ENCODE assay signal across 1 cellular context in the genomic region with DNA sequence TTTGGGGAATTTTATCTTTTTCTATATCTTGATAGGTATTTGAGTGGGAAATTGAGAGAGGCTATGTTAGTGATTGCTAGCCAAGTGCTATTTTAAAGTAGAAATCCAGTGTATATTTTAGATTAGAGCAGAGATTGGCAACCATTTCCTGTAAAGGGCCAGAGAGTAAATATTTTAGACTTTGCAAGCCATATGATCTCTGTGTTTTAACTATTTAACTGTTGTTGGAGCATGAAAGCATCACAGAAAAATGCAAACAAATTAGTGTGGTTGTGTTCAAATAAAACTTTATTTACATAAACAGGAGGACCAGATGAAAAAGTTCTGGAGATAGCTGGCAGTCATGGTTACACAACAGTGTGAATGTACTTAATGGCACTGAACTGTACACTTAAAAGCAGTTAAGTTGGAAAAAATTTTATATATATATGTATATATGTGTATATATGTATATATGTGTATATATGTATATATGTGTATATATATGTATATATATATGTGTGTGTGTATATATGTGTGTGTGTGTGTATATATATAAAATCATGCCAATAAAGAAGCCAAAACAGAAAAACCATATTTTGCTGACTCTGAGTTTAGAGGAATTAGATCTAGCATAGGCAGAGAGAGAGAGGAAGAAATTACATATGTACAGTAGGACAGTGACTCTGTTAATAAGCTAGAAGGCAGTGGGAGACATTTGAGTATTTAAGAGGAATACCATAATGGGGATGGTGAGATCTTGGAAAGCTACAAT.
TF ChIP-seq lines count a peak whose summit lies in the region.

No MANE protein-coding gene starts in this region.

TF ChIP-seq in HepG2, 621 proteins besides CTCF, POLR2A, EP300 and RAD21 (continued from another document and continues in another):
- TF ChIP-seq SIX1 (CRISPR knock-in tag; IDR thresholded peaks at IDR 0.05; ENCODE audit: borderline replicate concordance) (peak; percentile 47; the same call in 1 of the 2 replicates), MYNN (CRISPR knock-in tag; IDR thresholded peaks at IDR 0.05; ENCODE audit: low read depth) (no peak), CREM (IDR thresholded peaks at IDR 0.05) (peak; percentile 51), CREM (CRISPR knock-in tag; IDR thresholded peaks at IDR 0.05) (no peak), ZFP62 (CRISPR knock-in tag; IDR thresholded peaks at IDR 0.05) (no peak), ZNF605 (CRISPR knock-in tag; IDR thresholded peaks at IDR 0.05) (no peak), ZNF253 (CRISPR knock-in tag; IDR thresholded peaks at IDR 0.05; ENCODE audit: borderline replicate concordance) (no peak), ZNF570 (CRISPR knock-in tag; IDR thresholded peaks at IDR 0.05; ENCODE audit: borderline replicate concordance) (no peak), ZNF510 (CRISPR knock-in tag; IDR thresholded peaks at IDR 0.05; ENCODE audit: low read depth) (no peak), ZNF577 (CRISPR knock-in tag; IDR thresholded peaks at IDR 0.05; ENCODE audit: borderline replicate concordance, low read depth) (no peak), ZNF644 (CRISPR knock-in tag; IDR thresholded peaks at IDR 0.05; ENCODE audit: low read depth) (no peak), SOX6 (IDR thresholded peaks at IDR 0.05) (no peak), SOX6 (CRISPR knock-in tag; IDR thresholded peaks at IDR 0.05) (peak; percentile 42; the same call in 1 of the 2 replicates), ZNF335 (CRISPR knock-in tag; IDR thresholded peaks at IDR 0.05) (no peak), FOXP1 (IDR thresholded peaks at IDR 0.05) (no peak), FOXP1 (CRISPR knock-in tag; IDR thresholded peaks at IDR 0.05) (peak; percentile 55; the same call in 1 of the 2 replicates), ZNF282 (IDR thresholded peaks at IDR 0.05; ENCODE audit: partially characterized antibody) (no peak), ZNF777 (CRISPR knock-in tag; IDR thresholded peaks at IDR 0.05) (no peak), ZNF33A (CRISPR knock-in tag; IDR thresholded peaks at IDR 0.05; ENCODE audit: borderline replicate concordance) (no peak), BCL6 (CRISPR knock-in tag; IDR thresholded peaks at IDR 0.05) (peak; percentile 46; the same call in 1 of the 2 replicates), SOX5 (CRISPR knock-in tag; IDR thresholded peaks at IDR 0.05; ENCODE audit: borderline replicate concordance) (peak; percentile 45; the same call in 1 of the 2 replicates), ZNF234 (CRISPR knock-in tag; conservative IDR thresholded peaks at IDR 0.05) (no peak), THAP11 (CRISPR knock-in tag; IDR thresholded peaks at IDR 0.05) (no peak), FOSL1 (CRISPR knock-in tag; IDR thresholded peaks at IDR 0.05; ENCODE audit: borderline replicate concordance) (no peak), MIXL1 (CRISPR knock-in tag; IDR thresholded peaks at IDR 0.05) (peak; percentile 62; the same call in 1 of the 2 replicates), NCOA2 (CRISPR knock-in tag; IDR thresholded peaks at IDR 0.05) (peak; percentile 78), POLR2G (IDR thresholded peaks at IDR 0.05; ENCODE audit: low read depth, low read length) (no peak), ZFP82 (CRISPR knock-in tag; IDR thresholded peaks at IDR 0.05; ENCODE audit: borderline replicate concordance) (no peak), GFI1 (CRISPR knock-in tag; IDR thresholded peaks at IDR 0.05; ENCODE audit: borderline replicate concordance) (0 out of 2 replicates have a peak, but pooled peaks have one; percentile 35), RARA (CRISPR knock-in tag; IDR thresholded peaks at IDR 0.05) (peak; percentile 19; the same call in 1 of the 2 replicates), SATB2 (CRISPR knock-in tag; IDR thresholded peaks at IDR 0.05) (no peak), ZNF263 (CRISPR knock-in tag; IDR thresholded peaks at IDR 0.05) (no peak), NFIC (IDR thresholded peaks at IDR 0.05; ENCODE audit: low read length) (peak; percentile 67; the same call in 1 of the 2 replicates), SMAD3 (CRISPR knock-in tag; IDR thresholded peaks at IDR 0.05) (0 out of 2 replicates have a peak, but pooled peaks have one; percentile 36), HMG20A (CRISPR knock-in tag; IDR thresholded peaks at IDR 0.05; ENCODE audit: borderline replicate concordance) (peak; percentile 46; the same call in 1 of the 2 replicates), ERF (CRISPR knock-in tag; IDR thresholded peaks at IDR 0.05) (no peak), ZNF776 (CRISPR knock-in tag; IDR thresholded peaks at IDR 0.05) (no peak)
- TF ChIP-seq, protein P1, sequence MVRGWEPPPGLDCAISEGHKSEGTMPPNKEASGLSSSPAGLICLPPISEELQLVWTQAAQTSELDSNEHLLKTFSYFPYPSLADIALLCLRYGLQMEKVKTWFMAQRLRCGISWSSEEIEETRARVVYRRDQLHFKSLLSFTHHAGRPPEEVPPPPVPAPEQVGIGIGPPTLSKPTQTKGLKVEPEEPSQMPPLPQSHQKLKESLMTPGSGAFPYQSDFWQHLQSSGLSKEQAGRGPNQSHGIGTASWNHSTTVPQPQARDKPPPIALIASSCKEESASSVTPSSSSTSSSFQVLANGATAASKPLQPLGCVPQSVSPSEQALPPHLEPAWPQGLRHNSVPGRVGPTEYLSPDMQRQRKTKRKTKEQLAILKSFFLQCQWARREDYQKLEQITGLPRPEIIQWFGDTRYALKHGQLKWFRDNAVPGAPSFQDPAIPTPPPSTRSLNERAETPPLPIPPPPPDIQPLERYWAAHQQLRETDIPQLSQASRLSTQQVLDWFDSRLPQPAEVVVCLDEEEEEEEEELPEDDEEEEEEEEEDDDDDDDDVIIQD (CRISPR knock-in tag; IDR thresholded peaks at IDR 0.05; ENCODE audit: low read depth): no peak
- TF ChIP-seq, protein P2, sequence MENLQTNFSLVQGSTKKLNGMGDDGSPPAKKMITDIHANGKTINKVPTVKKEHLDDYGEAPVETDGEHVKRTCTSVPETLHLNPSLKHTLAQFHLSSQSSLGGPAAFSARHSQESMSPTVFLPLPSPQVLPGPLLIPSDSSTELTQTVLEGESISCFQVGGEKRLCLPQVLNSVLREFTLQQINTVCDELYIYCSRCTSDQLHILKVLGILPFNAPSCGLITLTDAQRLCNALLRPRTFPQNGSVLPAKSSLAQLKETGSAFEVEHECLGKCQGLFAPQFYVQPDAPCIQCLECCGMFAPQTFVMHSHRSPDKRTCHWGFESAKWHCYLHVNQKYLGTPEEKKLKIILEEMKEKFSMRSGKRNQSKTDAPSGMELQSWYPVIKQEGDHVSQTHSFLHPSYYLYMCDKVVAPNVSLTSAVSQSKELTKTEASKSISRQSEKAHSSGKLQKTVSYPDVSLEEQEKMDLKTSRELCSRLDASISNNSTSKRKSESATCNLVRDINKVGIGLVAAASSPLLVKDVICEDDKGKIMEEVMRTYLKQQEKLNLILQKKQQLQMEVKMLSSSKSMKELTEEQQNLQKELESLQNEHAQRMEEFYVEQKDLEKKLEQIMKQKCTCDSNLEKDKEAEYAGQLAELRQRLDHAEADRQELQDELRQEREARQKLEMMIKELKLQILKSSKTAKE (CRISPR knock-in tag; IDR thresholded peaks at IDR 0.05; ENCODE audit: borderline replicate concordance): no peak
- TF ChIP-seq, protein P3, sequence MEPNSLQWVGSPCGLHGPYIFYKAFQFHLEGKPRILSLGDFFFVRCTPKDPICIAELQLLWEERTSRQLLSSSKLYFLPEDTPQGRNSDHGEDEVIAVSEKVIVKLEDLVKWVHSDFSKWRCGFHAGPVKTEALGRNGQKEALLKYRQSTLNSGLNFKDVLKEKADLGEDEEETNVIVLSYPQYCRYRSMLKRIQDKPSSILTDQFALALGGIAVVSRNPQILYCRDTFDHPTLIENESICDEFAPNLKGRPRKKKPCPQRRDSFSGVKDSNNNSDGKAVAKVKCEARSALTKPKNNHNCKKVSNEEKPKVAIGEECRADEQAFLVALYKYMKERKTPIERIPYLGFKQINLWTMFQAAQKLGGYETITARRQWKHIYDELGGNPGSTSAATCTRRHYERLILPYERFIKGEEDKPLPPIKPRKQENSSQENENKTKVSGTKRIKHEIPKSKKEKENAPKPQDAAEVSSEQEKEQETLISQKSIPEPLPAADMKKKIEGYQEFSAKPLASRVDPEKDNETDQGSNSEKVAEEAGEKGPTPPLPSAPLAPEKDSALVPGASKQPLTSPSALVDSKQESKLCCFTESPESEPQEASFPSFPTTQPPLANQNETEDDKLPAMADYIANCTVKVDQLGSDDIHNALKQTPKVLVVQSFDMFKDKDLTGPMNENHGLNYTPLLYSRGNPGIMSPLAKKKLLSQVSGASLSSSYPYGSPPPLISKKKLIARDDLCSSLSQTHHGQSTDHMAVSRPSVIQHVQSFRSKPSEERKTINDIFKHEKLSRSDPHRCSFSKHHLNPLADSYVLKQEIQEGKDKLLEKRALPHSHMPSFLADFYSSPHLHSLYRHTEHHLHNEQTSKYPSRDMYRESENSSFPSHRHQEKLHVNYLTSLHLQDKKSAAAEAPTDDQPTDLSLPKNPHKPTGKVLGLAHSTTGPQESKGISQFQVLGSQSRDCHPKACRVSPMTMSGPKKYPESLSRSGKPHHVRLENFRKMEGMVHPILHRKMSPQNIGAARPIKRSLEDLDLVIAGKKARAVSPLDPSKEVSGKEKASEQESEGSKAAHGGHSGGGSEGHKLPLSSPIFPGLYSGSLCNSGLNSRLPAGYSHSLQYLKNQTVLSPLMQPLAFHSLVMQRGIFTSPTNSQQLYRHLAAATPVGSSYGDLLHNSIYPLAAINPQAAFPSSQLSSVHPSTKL (CRISPR knock-in tag; IDR thresholded peaks at IDR 0.05): peak; percentile 75
- TF ChIP-seq, protein P4, sequence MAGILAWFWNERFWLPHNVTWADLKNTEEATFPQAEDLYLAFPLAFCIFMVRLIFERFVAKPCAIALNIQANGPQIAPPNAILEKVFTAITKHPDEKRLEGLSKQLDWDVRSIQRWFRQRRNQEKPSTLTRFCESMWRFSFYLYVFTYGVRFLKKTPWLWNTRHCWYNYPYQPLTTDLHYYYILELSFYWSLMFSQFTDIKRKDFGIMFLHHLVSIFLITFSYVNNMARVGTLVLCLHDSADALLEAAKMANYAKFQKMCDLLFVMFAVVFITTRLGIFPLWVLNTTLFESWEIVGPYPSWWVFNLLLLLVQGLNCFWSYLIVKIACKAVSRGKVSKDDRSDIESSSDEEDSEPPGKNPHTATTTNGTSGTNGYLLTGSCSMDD (CRISPR knock-in tag; IDR thresholded peaks at IDR 0.05): no peak
- TF ChIP-seq, protein P5, sequence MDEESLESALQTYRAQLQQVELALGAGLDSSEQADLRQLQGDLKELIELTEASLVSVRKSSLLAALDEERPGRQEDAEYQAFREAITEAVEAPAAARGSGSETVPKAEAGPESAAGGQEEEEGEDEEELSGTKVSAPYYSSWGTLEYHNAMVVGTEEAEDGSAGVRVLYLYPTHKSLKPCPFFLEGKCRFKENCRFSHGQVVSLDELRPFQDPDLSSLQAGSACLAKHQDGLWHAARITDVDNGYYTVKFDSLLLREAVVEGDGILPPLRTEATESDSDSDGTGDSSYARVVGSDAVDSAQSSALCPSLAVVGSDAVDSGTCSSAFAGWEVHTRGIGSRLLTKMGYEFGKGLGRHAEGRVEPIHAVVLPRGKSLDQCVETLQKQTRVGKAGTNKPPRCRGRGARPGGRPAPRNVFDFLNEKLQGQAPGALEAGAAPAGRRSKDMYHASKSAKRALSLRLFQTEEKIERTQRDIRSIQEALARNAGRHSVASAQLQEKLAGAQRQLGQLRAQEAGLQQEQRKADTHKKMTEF (CRISPR knock-in tag; IDR thresholded peaks at IDR 0.05): 0 out of 2 replicates have a peak, but pooled peaks have one; percentile 27
- TF ChIP-seq, protein P6, sequence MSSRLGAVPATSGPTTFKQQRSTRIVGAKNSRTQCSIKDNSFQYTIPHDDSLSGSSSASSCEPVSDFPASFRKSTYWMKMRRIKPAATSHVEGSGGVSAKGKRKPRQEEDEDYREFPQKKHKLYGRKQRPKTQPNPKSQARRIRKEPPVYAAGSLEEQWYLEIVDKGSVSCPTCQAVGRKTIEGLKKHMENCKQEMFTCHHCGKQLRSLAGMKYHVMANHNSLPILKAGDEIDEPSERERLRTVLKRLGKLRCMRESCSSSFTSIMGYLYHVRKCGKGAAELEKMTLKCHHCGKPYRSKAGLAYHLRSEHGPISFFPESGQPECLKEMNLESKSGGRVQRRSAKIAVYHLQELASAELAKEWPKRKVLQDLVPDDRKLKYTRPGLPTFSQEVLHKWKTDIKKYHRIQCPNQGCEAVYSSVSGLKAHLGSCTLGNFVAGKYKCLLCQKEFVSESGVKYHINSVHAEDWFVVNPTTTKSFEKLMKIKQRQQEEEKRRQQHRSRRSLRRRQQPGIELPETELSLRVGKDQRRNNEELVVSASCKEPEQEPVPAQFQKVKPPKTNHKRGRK (CRISPR knock-in tag; IDR thresholded peaks at IDR 0.05): no peak
- TF ChIP-seq, protein P7, sequence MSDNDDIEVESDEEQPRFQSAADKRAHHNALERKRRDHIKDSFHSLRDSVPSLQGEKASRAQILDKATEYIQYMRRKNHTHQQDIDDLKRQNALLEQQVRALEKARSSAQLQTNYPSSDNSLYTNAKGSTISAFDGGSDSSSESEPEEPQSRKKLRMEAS (IDR thresholded peaks at IDR 0.05): no peak
- TF ChIP-seq, protein P8, sequence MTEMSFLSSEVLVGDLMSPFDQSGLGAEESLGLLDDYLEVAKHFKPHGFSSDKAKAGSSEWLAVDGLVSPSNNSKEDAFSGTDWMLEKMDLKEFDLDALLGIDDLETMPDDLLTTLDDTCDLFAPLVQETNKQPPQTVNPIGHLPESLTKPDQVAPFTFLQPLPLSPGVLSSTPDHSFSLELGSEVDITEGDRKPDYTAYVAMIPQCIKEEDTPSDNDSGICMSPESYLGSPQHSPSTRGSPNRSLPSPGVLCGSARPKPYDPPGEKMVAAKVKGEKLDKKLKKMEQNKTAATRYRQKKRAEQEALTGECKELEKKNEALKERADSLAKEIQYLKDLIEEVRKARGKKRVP (CRISPR knock-in tag; IDR thresholded peaks at IDR 0.05): 0 out of 4 replicates have a peak, but pooled peaks of 1 of the 2 experiments have one; percentile 21
- TF ChIP-seq, protein P9, sequence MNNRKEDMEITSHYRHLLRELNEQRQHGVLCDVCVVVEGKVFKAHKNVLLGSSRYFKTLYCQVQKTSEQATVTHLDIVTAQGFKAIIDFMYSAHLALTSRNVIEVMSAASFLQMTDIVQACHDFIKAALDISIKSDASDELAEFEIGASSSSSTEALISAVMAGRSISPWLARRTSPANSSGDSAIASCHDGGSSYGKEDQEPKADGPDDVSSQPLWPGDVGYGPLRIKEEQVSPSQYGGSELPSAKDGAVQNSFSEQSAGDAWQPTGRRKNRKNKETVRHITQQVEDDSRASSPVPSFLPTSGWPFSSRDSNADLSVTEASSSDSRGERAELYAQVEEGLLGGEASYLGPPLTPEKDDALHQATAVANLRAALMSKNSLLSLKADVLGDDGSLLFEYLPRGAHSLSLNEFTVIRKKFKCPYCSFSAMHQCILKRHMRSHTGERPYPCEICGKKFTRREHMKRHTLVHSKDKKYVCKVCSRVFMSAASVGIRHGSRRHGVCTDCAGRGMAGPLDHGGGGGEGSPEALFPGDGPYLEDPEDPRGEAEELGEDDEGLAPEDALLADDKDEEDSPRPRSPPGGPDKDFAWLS (CRISPR knock-in tag; IDR thresholded peaks at IDR 0.05; ENCODE audit: borderline replicate concordance): no peak
